Comparison of ENCODE assay signal across 8 cellular contexts in the genomic region with DNA sequence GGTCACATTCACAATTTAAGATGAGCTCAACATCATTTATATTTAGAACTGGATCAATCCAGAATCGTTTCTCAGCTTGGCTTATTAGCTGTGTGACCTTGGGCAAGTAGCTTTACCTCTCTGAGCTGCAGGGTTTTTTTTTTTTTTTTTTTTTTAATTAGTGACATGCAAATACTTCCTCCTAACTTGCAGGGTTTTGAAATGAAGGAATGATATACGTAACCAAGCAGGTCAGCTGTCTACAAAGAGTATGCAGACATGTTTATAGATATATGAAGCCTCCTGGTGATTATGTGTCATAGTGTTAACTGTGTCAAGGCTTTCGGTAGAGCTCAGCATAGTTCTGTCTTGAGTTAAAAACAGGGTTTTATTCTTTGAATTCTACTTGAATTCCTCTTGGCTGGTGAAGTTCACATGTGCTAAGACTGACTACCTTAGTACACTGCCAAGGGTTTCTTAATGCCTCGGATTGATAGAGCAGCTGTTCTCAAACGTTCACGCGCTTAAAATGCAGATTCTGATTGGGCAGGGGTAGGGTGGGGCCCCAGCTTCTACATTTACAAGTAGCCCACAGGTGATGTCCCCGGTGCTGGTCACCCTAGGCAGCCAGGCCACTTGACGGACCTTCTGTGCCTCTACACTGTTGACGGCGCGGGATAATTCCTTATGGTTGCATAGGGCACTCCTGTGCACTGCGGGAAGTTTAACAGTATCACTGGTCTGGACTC. TPM values are rescaled to one million over a fixed set of nuclear protein-coding genes. Genes with fewer than 3 reads are reported as not detected.
DNase-seq lines count a peak whose midpoint lies in the region; ATAC-seq and TF ChIP-seq lines count a peak whose summit lies in the region.

No MANE protein-coding gene starts in this region.

- TF ChIP-seq POLR2A in HCT116 (IDR thresholded peaks at IDR 0.05; ENCODE audit: borderline replicate concordance, extremely low read depth, insufficient read depth, insufficient read length): no peak

- H3K4me1 ChIP-seq in HCT116 (ENCODE audit: control insufficient read depth in 1 of 2, insufficient read depth in 2 of 2, low read length in 2 of 2): peaks cover 0 to 3% of the 10 kb centered on the region in 2 experiments; a peak in 2 of 4 replicates
- peaks cover 9% of the 10 kb centered on the region for H3K4me1 ChIP-seq in upper lobe of right lung

- H3K4me3 ChIP-seq in HCT116 (replicated peaks in 1 of 2; ENCODE audit: low read depth in 1 of 2, low read length in 2 of 2): peak overlapping the region; percentile 66 to 70
- H3K4me3 ChIP-seq in upper lobe of right lung: peak overlapping the region; percentile 73

- no peak for TF ChIP-seq RAD21 in HCT116 (IDR thresholded peaks at IDR 0.05; ENCODE audit: low read depth)

- H3K9me2 ChIP-seq in HCT116 (ENCODE audit: insufficient read depth): no peaks in the 10 kb centered on the region

- no peaks in the 10 kb centered on the region for H3K9me3 Mint-ChIP-seq in central memory CD8-positive, alpha-beta T cell
- H3K9me3 Mint-ChIP-seq in mesothelial cell of epicardium: no peaks in the 10 kb centered on the region

- POLR2A ChIA-PET in HCT116 (lab: Charles Lee): interaction anchor here (0.6 kb wide), 1 partner anchor 14 kb away, joined by 3 read pairs; no protein-coding TSS in a partner anchor

- peak overlapping the region; percentile 53 for H3K27ac Mint-ChIP-seq in central memory CD8-positive, alpha-beta T cell (ENCODE audit: low read depth)
- H3K27ac Mint-ChIP-seq in mesothelial cell of epicardium: peak overlapping the region; percentile 91

- peaks cover 48% of the 10 kb centered on the region for H3K79me2 ChIP-seq in HCT116 (ENCODE audit: insufficient read depth, low read length)

- no peaks in the 10 kb centered on the region for H3K9me3 ChIP-seq in HCT116 (ENCODE audit: control insufficient read depth in 1 of 2, insufficient read depth in 1 of 2, low read depth in 1 of 2, low read length in 2 of 2)
- H3K9me3 ChIP-seq in upper lobe of right lung: no peaks in the 10 kb centered on the region

- RAD21 ChIA-PET in HCT116 (lab: Charles Lee; ENCODE audit: low non-redundant PET in 1 of 2, low total read pairs in 2 of 2, uncharacterized antibody in 2 of 2, unreplicated experiment in 2 of 2): no interaction called here

- H3K4me2 ChIP-seq in HCT116 (ENCODE audit: low read length): peak overlapping the region; percentile 88

- H3K27me3 ChIP-seq in HCT116 (ENCODE audit: insufficient read depth, low read length) (no peaks in the 10 kb centered on the region), upper lobe of right lung (no peaks in the 10 kb centered on the region)

- H3K36me3 Mint-ChIP-seq in central memory CD8-positive, alpha-beta T cell (ENCODE audit: insufficient read depth): peaks cover 21% of the 10 kb centered on the region
- peaks cover 4% of the 10 kb centered on the region for H3K36me3 Mint-ChIP-seq in mesothelial cell of epicardium

- TF ChIP-seq CTCF in HCT116 (IDR thresholded peaks at IDR 0.05 in 2 of 3, conservative IDR thresholded peaks at IDR 0.05 in 1 of 3; ENCODE audit: borderline replicate concordance in 1 of 3, insufficient read depth in 1 of 3, low read depth in 2 of 3, low read length in 2 of 3) (no peak), mesothelial cell of epicardium (IDR thresholded peaks at IDR 0.05; ENCODE audit: unreplicated experiment) (no peak), upper lobe of right lung (IDR thresholded peaks at IDR 0.05) (no peak)

- H3K36me3 ChIP-seq in HCT116 (ENCODE audit: control insufficient read depth in 1 of 2, insufficient read depth in 2 of 2, low read length in 2 of 2) (no peaks in the 10 kb centered on the region), upper lobe of right lung (no peaks in the 10 kb centered on the region)

- peak; percentile 22; the same call in 1 of the 2 replicates for ATAC-seq in HCT116
- no peak for ATAC-seq in central memory CD8-positive, alpha-beta T cell (replicated peaks; ENCODE audit: extremely low read depth, poor library complexity, severe bottlenecking)
- peak; percentile 16 for ATAC-seq in upper lobe of right lung

- DNase-seq in NCI-H526 treated with DMSO at 0.1 percent for 48 hours (lab: John Stamatoyannopoulos, UW) (peak; percentile 44), NCI-H526 (lab: John Stamatoyannopoulos, UW) (no peak), HCT116 (ENCODE audit: low read depth, low spot score) (no peak), NAMALWA (ENCODE audit: low spot score) (peak; percentile 61), mesothelial cell of epicardium (ENCODE audit: low spot score in 2 of 2, unreplicated experiment in 2 of 2) (peak in 1 of 2 experiments; percentile 42), upper lobe of right lung (no peak), SKM-1 treated with dmso at 0.1 percent for 144 hours (lab: John Stamatoyannopoulos, UW; ENCODE audit: unreplicated experiment) (no peak)
- no peak for DNase-seq in central memory CD8-positive, alpha-beta T cell (ENCODE audit: low spot score in 2 of 2)

- no peaks in the 10 kb centered on the region for H4K20me1 ChIP-seq in HCT116 (ENCODE audit: insufficient read depth)

- intact Hi-C loops in HCT116 (cut with micrococcal nuclease) (no loop called here), upper lobe of right lung (cut with DNase I) (no loop called here)

- H2AFZ ChIP-seq in HCT116 (ENCODE audit: low read depth, low read length, poor library complexity, severe bottlenecking): no peak overlapping the region

- H3K4me1 Mint-ChIP-seq in central memory CD8-positive, alpha-beta T cell: peaks cover 11% of the 10 kb centered on the region
- peaks cover 35% of the 10 kb centered on the region for H3K4me1 Mint-ChIP-seq in mesothelial cell of epicardium

- peak overlapping the region; percentile 81 for H3K27ac ChIP-seq in HCT116 (ENCODE audit: low read depth, low read length)
- peak overlapping the region; percentile 81 for H3K27ac ChIP-seq in upper lobe of right lung

- H3K27me3 Mint-ChIP-seq in central memory CD8-positive, alpha-beta T cell: no peaks in the 10 kb centered on the region
- H3K27me3 Mint-ChIP-seq in mesothelial cell of epicardium (ENCODE audit: low read depth): no peaks in the 10 kb centered on the region

- no TSS peak for BruUV-seq in HCT116 (replicated peaks; lab: Mats Ljungman, UMichigan)

- H3K9ac ChIP-seq in HCT116 (ENCODE audit: low read length): peak overlapping the region; percentile 69

- peak overlapping the region; percentile 81 for H3K4me3 Mint-ChIP-seq in central memory CD8-positive, alpha-beta T cell
- H3K4me3 Mint-ChIP-seq in mesothelial cell of epicardium: peak overlapping the region; percentile 83

- CTCF ChIA-PET in HCT116 (lab: Charles Lee): interaction anchor here (1.2 kb wide), 1 partner anchor 15 kb away, joined by 4 read pairs; no protein-coding TSS in a partner anchor

TF ChIP-seq in HCT116, 20 proteins besides CTCF, POLR2A, EP300 and RAD21:
- TF ChIP-seq EZH2 (IDR thresholded peaks at IDR 0.05) (no peak), ELF1 (IDR thresholded peaks at IDR 0.05; ENCODE audit: borderline replicate concordance, low read depth) (no peak)
- TF ChIP-seq, protein P1, sequence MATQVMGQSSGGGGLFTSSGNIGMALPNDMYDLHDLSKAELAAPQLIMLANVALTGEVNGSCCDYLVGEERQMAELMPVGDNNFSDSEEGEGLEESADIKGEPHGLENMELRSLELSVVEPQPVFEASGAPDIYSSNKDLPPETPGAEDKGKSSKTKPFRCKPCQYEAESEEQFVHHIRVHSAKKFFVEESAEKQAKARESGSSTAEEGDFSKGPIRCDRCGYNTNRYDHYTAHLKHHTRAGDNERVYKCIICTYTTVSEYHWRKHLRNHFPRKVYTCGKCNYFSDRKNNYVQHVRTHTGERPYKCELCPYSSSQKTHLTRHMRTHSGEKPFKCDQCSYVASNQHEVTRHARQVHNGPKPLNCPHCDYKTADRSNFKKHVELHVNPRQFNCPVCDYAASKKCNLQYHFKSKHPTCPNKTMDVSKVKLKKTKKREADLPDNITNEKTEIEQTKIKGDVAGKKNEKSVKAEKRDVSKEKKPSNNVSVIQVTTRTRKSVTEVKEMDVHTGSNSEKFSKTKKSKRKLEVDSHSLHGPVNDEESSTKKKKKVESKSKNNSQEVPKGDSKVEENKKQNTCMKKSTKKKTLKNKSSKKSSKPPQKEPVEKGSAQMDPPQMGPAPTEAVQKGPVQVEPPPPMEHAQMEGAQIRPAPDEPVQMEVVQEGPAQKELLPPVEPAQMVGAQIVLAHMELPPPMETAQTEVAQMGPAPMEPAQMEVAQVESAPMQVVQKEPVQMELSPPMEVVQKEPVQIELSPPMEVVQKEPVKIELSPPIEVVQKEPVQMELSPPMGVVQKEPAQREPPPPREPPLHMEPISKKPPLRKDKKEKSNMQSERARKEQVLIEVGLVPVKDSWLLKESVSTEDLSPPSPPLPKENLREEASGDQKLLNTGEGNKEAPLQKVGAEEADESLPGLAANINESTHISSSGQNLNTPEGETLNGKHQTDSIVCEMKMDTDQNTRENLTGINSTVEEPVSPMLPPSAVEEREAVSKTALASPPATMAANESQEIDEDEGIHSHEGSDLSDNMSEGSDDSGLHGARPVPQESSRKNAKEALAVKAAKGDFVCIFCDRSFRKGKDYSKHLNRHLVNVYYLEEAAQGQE (IDR thresholded peaks at IDR 0.05; ENCODE audit: low read depth): no peak
TF ChIP-seq in HCT116: peak in this region for 0.

RNA-seq across cellular contexts. Expression of a gene that starts 0.6 kb away (rescaled TPM):
- 0.54 TPM for total RNA-seq in HCT116 (2021; ENCODE audit: unreplicated experiment)
- polyA plus RNA-seq in HCT116 (2012): 0.21 and 0.26 TPM in 2 replicates
- 4.2 to 4.5 TPM (median 4.4 TPM) in 3 replicates for total RNA-seq in mesothelial cell of epicardium
- 11.6 TPM for total RNA-seq in upper lobe of right lung

RNA-seq across cellular contexts. Expression of a gene that starts 1.1 kb away (rescaled TPM):
- 20.3 TPM for total RNA-seq in HCT116 (2021; ENCODE audit: unreplicated experiment)
- 10.2 and 13.3 TPM in 2 replicates for polyA plus RNA-seq in HCT116 (2012)
- 41.4 to 45.6 TPM (median 44.5 TPM) in 3 replicates for total RNA-seq in mesothelial cell of epicardium
- 17.5 TPM for total RNA-seq in upper lobe of right lung

Comparison
In these comparisons a context has a peak if more than half of its experiments do, and no peak if none do; other contexts are left out.
1. DNase-seq: peak in NCI-H526 treated with DMSO at 0.1 percent for 48 hours (single experiment) and NAMALWA (single experiment); none in NCI-H526 (0 of 2), HCT116 (single experiment), central memory CD8-positive, alpha-beta T cell (0 of 2), upper lobe of right lung (single experiment) and SKM-1 treated with dmso at 0.1 percent for 144 hours (single experiment).